ENCODE assay signal across 18 cellular contexts in genomic region chr1:67812225-67812624, GRCh38.
"Had no signal": no experiment of that assay in that cellular context is flagged by ENCODE, and none has a peak within 500 bp of the region (broad histone marks: within the 10 kb centered on the region; RNA-seq: fewer than 3 reads in every experiment).

No MANE protein-coding gene starts in this region.

- H3K27me3 ChIP-seq: tibial nerve had no signal

- H3K4me3 ChIP-seq: smooth muscle cell, tibial nerve had no signal

- H3K36me3 ChIP-seq: tibial nerve had no signal

- H3K9me3 ChIP-seq: tibial nerve had no signal

- DNase-seq: activated CD4-positive, alpha-beta T cell treated with anti-CD3 and anti-CD28 coated beads for 4 hours; activated CD4-positive, alpha-beta T cell treated with anti-CD3 and anti-CD28 coated beads, Interleukin-2, amount 50 U/mL, for 48 hours; activated CD4-positive, CD25-positive, alpha-beta regulatory T cell; activated CD8-positive, alpha-beta memory T cell treated with anti-CD3 and anti-CD28 coated beads, Interleukin-2, amount 50 U/mL, for 48 hours; activated naive CD4-positive, alpha-beta T cell treated with Interleukin-2 at 50 U/mL for 16 hours; activated naive CD8-positive, alpha-beta T cell treated with anti-CD3 and anti-CD28 coated beads for 36 hours; activated T-cell treated with anti-CD3 and anti-CD28 coated beads, Interleukin-2, amount 50 U/mL, for 4 hours; effector CD8-positive, alpha-beta T cell; foreskin melanocyte; glutamatergic neuron; hypothalamus; nephron progenitor cell; stimulated activated CD4-positive, alpha-beta T cell treated with anti-CD3 and anti-CD28 coated beads, Interleukin-4, amount 100 ng/mL, for 1 hour; stimulated activated naive CD4-positive, alpha-beta T cell; T-helper 1 cell had no signal

- ATAC-seq: activated T-cell treated with anti-CD3 and anti-CD28 coated beads, Interleukin-2, amount 50 U/mL, for 4 hours; sciatic nerve had no signal
